ENCODE assay signal across 8 cellular contexts in genomic region chr1:10472220-10473144, GRCh38. TPM values are rescaled to one million over a fixed set of nuclear protein-coding genes. Genes with fewer than 3 reads are reported as not detected.
DNase-seq lines count a peak whose midpoint lies in the region; ATAC-seq and TF ChIP-seq lines count a peak whose summit lies in the region.

A gene with protein sequence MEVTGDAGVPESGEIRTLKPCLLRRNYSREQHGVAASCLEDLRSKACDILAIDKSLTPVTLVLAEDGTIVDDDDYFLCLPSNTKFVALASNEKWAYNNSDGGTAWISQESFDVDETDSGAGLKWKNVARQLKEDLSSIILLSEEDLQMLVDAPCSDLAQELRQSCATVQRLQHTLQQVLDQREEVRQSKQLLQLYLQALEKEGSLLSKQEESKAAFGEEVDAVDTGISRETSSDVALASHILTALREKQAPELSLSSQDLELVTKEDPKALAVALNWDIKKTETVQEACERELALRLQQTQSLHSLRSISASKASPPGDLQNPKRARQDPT (minus strand): TSS chr1:10472529. CDS start chr1:10472458, 71 bp downstream.

- H3K4me1 ChIP-seq in GM23248 (ENCODE audit: insufficient read depth) = 0 out of 2 replicates have a peak, but pooled peaks cover 4% of the 10 kb centered on the region

- no peaks in the 10 kb centered on the region for H3K36me3 ChIP-seq in GM23248 (ENCODE audit: low read depth)

- POLR2A ChIA-PET in RWPE1 (lab: Yijun Ruan, JAX; ENCODE audit: low non-redundant PET) = interaction anchor here (0.7 kb wide), 1 partner anchor 1168 kb away, joined by 3 read pairs; no protein-coding TSS in a partner anchor

- no peaks in the 10 kb centered on the region for H3K9me3 Mint-ChIP-seq in activated T-helper 17 cell treated with anti-CD3 and anti-CD28 coated beads, Interleukin-2, amount 50 U/mL, for 72 hours
- H3K9me3 Mint-ChIP-seq in natural killer cell = no peaks in the 10 kb centered on the region

- intact Hi-C loops in natural killer cell (cut with micrococcal nuclease) = loop anchor here (1.0 to 5.0 kb wide), 2 partner anchors 23 to 40 kb away; partner anchors contain the start of gene CENPS

- no peaks in the 10 kb centered on the region for H3K9me2 ChIP-seq in GM23248 (ENCODE audit: insufficient read depth)

- H3K27ac ChIP-seq in GM23248 (peak within 1 kb of the TSS; percentile 41), RWPE1 (peak within 1 kb of the TSS; percentile 85)

- H3K4me1 Mint-ChIP-seq in activated T-helper 17 cell treated with anti-CD3 and anti-CD28 coated beads, Interleukin-2, amount 50 U/mL, for 72 hours = peaks cover 18% of the 10 kb centered on the region
- H3K4me1 Mint-ChIP-seq in natural killer cell = peaks cover 41 to 54% of the 10 kb centered on the region in 2 donors

- peak within 1 kb of the TSS; percentile 93 for H3K27ac Mint-ChIP-seq in activated T-helper 17 cell treated with anti-CD3 and anti-CD28 coated beads, Interleukin-2, amount 50 U/mL, for 72 hours
- peak within 1 kb of the TSS; percentile 86 to 93 for H3K27ac Mint-ChIP-seq in natural killer cell

- H2AFZ ChIP-seq in GM23248 = peak within 1 kb of the TSS; percentile 99

- CTCF ChIA-PET in RWPE1 (lab: Yijun Ruan, JAX) = no interaction called here

- H4K20me1 ChIP-seq in GM23248 (ENCODE audit: insufficient read depth) = no peaks in the 10 kb centered on the region

- no peaks in the 10 kb centered on the region for H3K9me3 ChIP-seq in GM23248 (ENCODE audit: low read depth)

- peak; percentile 84 for ATAC-seq in activated T-helper 17 cell treated with anti-CD3 and anti-CD28 coated beads, Interleukin-2, amount 50 U/mL, for 72 hours (replicated peaks)
- ATAC-seq in natural killer cell = peak; percentile 78 to 91 (median 90)

- peak within 1 kb of the TSS; percentile 87 for H3K4me2 ChIP-seq in GM23248 (ENCODE audit: unreplicated experiment)

- H3F3A ChIP-seq in GM23248 (ENCODE audit: insufficient read depth) = no peaks in the 10 kb centered on the region

- DNase-seq in DMS79 treated with DMSO at 0.1 percent for 48 hours (lab: John Stamatoyannopoulos, UW) (peak; percentile 97), GM23248 (peak; percentile 99), LNCaP clone FGC (ENCODE audit: low read depth) (peak; percentile 90), RWPE1 (ENCODE audit: low spot score) (peak; percentile 91), fibroblast of peridontal ligament (ENCODE audit: extremely low read depth) (peak; percentile 97), natural killer cell (peak; percentile 85)
- peak; percentile 91 for DNase-seq in stimulated activated naive CD4-positive, alpha-beta T cell treated with Interleukin-2 at 50 U/mL for 16 hours (lab: John Stamatoyannopoulos, UW)

- peak within 1 kb of the TSS; percentile 98 for H3K4me3 Mint-ChIP-seq in activated T-helper 17 cell treated with anti-CD3 and anti-CD28 coated beads, Interleukin-2, amount 50 U/mL, for 72 hours
- H3K4me3 Mint-ChIP-seq in natural killer cell = peak within 1 kb of the TSS; percentile 96

- H3K27me3 Mint-ChIP-seq in activated T-helper 17 cell treated with anti-CD3 and anti-CD28 coated beads, Interleukin-2, amount 50 U/mL, for 72 hours = no peaks in the 10 kb centered on the region
- no peaks in the 10 kb centered on the region for H3K27me3 Mint-ChIP-seq in natural killer cell (ENCODE audit: low read depth in 2 of 2)

- H3K27me3 ChIP-seq in GM23248 (replicated peaks; ENCODE audit: insufficient read depth) = no peaks in the 10 kb centered on the region

- H3K36me3 Mint-ChIP-seq in activated T-helper 17 cell treated with anti-CD3 and anti-CD28 coated beads, Interleukin-2, amount 50 U/mL, for 72 hours (ENCODE audit: low read depth) = peaks cover 27% of the 10 kb centered on the region
- H3K36me3 Mint-ChIP-seq in natural killer cell = peaks cover 7% of the 10 kb centered on the region

- H3K4me3 ChIP-seq in GM23248 (peak within 1 kb of the TSS; percentile 82), LNCaP clone FGC (ENCODE audit: low read depth, low read length) (peak within 1 kb of the TSS; percentile 82)

- peak within 1 kb of the TSS; percentile 80 for H3K9ac ChIP-seq in GM23248

- TF ChIP-seq CTCF in LNCaP clone FGC (IDR thresholded peaks at IDR 0.05; ENCODE audit: control insufficient read depth, extremely low read depth, insufficient read depth) (no peak), RWPE1 (conservative IDR thresholded peaks at IDR 0.05; ENCODE audit: low read depth) (no peak), natural killer cell (IDR thresholded peaks at IDR 0.05) (no peak)

- peaks cover 50% of the 10 kb centered on the region for H3K79me2 ChIP-seq in GM23248 (ENCODE audit: insufficient read depth)

- 1 to 2% methylated on average over 40 to 59 of the region's 59 CpGs for WGBS in GM23248 (ENCODE audit: low coverage in 1 of 2, low lambda C conversion rate in 2 of 2, missing lambda C conversion rate in 2 of 2), 2 experiments

- in situ Hi-C loops in GM23248 (cut with MboI) = no loop called here

RNA-seq across cellular contexts. Expression of the gene that starts here (rescaled TPM):
- total RNA-seq in GM23248 (2014; rRNA removed; shearing (Covaris generic)) = 27.9 and 35.0 TPM in 2 replicates
- 50.3 and 52.5 TPM in 2 replicates for polyA plus RNA-seq in GM23248 (2016; fragmentation: Nextera tagmentation; extraction: Ambion mirVana)
- 10 to 100 TPM; 27.4 to 54.5 TPM for total RNA-seq in activated T-helper 17 cell treated with anti-CD3 and anti-CD28 coated beads, Interleukin-2, amount 50 U/mL, for 72 hours
- total RNA-seq in natural killer cell = 10 to 100 TPM; 17.5 to 21.8 (median 21.5) TPM

Comparison
In these comparisons a context has a peak if more than half of its experiments do, and no peak if none do; other contexts are left out.
1. Peak in every context shown above with its lines: DNase-seq, ATAC-seq, H3K4me3 ChIP-seq and H3K27ac ChIP-seq.